ENCODE assay signal across 8 cellular contexts in the genomic region with DNA sequence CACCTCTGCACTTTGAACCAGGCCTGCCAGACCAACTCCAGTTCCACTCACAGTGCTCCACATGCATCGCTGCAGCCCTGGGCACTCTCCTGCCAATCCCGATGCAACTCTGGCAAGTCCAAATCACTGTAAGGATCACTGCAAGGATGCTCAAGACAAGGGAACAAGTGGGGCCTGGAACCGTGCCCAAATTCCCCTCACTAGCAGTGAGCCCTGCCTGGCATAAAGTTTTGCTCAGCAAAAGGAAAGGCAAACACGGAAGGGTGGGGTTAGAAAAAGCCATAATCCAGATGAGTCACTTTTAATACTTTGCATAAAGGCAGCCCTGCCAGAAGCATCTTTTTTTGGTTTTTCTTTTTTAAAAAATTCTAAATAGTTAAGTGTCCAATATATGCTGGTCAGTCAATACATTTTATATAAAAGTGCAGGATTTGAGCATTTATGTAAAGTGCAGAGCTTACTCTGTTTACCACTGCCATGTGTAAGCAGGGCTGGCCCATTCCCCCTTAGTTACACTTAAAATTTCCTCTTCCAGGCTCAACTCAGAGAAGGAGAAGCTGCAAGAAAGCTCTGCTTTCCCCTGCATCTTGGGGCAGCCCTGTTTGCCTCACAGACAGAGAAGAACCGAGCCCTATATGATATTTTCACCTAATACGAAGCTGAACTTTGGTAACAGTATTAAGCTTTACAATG.
DNase-seq lines count a peak whose midpoint lies in the region; ATAC-seq and TF ChIP-seq lines count a peak whose summit lies in the region.

No MANE protein-coding gene starts in this region.

- in situ Hi-C loops in ACHN (cut with HindIII; ENCODE audit: low pct_ligation_motif_present, low pct_unique_long_range_greater_than_20kb, low sequenced_read_pairs), result no loop called here

- DNase-seq in ACHN (peak; percentile 22), HFF-Myc (ENCODE audit: extremely low read depth, low read depth) (peak; percentile 73), adrenal gland (peak in 4 of 7 donors; percentile 38 to 66 (median 50)), left lung (peak; percentile 81 to 89), iPS-NIHi11 (ENCODE audit: low spot score) (no peak), D341Med (ENCODE audit: low spot score) (no peak), AML-193 (lab: John Stamatoyannopoulos, UW) (no peak)
- DNase-seq in NK-92 treated with Interleukin-12 subunit alpha and Interleukin-12 subunit beta, amount 100 ng/mL, for 24 hours (lab: John Stamatoyannopoulos, UW), result no peak

- peaks cover 5 to 19% of the 10 kb centered on the region in 2 donors for H3K4me1 ChIP-seq in adrenal gland (replicated peaks in 1 of 2)
- peaks cover 41 to 59% of the 10 kb centered on the region in 2 donors for H3K4me1 ChIP-seq in left lung

- peak; percentile 63 for ATAC-seq in left lung

- no peak overlapping the region for H3K27ac ChIP-seq in adrenal gland
- peak overlapping the region; percentile 79 to 84 for H3K27ac ChIP-seq in left lung

- H3K27me3 ChIP-seq in adrenal gland, result no peaks in the 10 kb centered on the region
- no peaks in the 10 kb centered on the region for H3K27me3 ChIP-seq in left lung

- H3K4me3 ChIP-seq in HFF-Myc (replicated peaks; ENCODE audit: low read depth, low read length) (no peak overlapping the region), adrenal gland (no peak overlapping the region), left lung (no peak overlapping the region)

- no peaks in the 10 kb centered on the region for H3K36me3 ChIP-seq in adrenal gland (replicated peaks in 1 of 2)
- H3K36me3 ChIP-seq in left lung, result no peaks in the 10 kb centered on the region

- no peak for TF ChIP-seq CTCF in HFF-Myc (IDR thresholded peaks at IDR 0.05; ENCODE audit: low read depth, low read length, missing control alignments)
- no peak for TF ChIP-seq CTCF in adrenal gland (IDR thresholded peaks at IDR 0.05)
- no peak for TF ChIP-seq CTCF in left lung (IDR thresholded peaks at IDR 0.05)

- TF ChIP-seq POLR2A in adrenal gland (IDR thresholded peaks at IDR 0.05), result no peak

- H3K9me3 ChIP-seq in adrenal gland (replicated peaks in 1 of 3) (no peaks in the 10 kb centered on the region), left lung (no peaks in the 10 kb centered on the region)

- intact Hi-C loops in adrenal gland (cut with DNase I), result no loop called here
- intact Hi-C loops in left lung (cut with DNase I), result no loop called here

- WGBS in adrenal gland, 4 donors, result 50 to 80% (median 62%) methylated on average over 6 of the region's 6 CpGs

Comparison
In these comparisons a context has a peak if more than half of its experiments do, and no peak if none do; other contexts are left out.
1. DNase-seq: peak in ACHN (single experiment), HFF-Myc (single experiment), adrenal gland (4 of 7) and left lung (2 of 2); none in NK-92 treated with Interleukin-12 subunit alpha and Interleukin-12 subunit beta, amount 100 ng/mL, for 24 hours (single experiment), iPS-NIHi11 (single experiment), D341Med (single experiment) and AML-193 (0 of 2).
2. H3K27ac ChIP-seq: peak in left lung (2 of 2); none in adrenal gland (0 of 5).